In the genomic region with DNA sequence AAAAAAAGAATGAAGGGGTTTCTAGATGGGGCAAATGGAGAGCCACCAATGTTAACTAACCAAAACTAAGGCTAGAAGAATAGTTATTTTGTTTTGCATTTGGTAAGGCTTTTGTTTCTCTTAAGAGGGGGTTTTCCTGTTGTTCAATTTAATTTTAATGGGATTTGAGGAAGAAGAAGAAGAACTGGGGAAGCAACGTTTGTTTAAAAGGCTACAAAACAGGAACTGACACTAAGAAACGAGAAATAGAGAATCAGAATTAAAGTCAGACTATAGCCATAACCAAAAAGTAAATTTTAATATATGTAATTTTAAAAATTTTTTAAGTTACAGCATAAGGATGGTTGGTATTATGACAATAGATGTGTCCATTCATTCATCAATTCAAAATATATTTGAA, we compare ENCODE assay signal across 1 cellular context.
TF ChIP-seq lines count a peak whose summit lies in the region.

No MANE protein-coding gene starts in this region.

TF ChIP-seq in GM23338, 12 proteins besides CTCF, POLR2A, EP300 and RAD21 (continued from another document):
- TF ChIP-seq ETS1 (IDR thresholded peaks at IDR 0.05) (no peak), REST (IDR thresholded peaks at IDR 0.05; ENCODE audit: unreplicated experiment) (no peak), POLR2AphosphoS5 (IDR thresholded peaks at IDR 0.05; ENCODE audit: low read depth) (no peak), STAT1 (IDR thresholded peaks at IDR 0.05; ENCODE audit: unreplicated experiment) (no peak)
